In genomic region chr3:99503350-99503749, GRCh38 we compare ENCODE assay signal across 17 cellular contexts.
DNase-seq lines count a peak whose midpoint lies in the region; ATAC-seq and TF ChIP-seq lines count a peak whose summit lies in the region.
"Had no signal": no experiment of that assay in that cellular context is flagged by ENCODE, and none has a peak within 500 bp of the region (broad histone marks: within the 10 kb centered on the region; RNA-seq: fewer than 3 reads in every experiment).

No MANE protein-coding gene starts in this region.

- peaks cover 2 to 4% of the 10 kb centered on the region in 2 donors for H3K4me1 Mint-ChIP-seq in stimulated activated naive B cell treated with anti-CD40 and anti-IgM and Interleukin-4, amounts not matched to agents 10 μg/mL and 1 μg/mL and 100 μg/mL, for 72 hours

- H3K36me3 Mint-ChIP-seq in stimulated activated naive B cell treated with anti-CD40 and anti-IgM and Interleukin-4, amounts not matched to agents 10 μg/mL and 1 μg/mL and 100 μg/mL, for 72 hours, result no peaks in the 10 kb centered on the region
- H3K36me3 Mint-ChIP-seq: activated CD4-positive, alpha-beta memory T cell treated with anti-CD3 and anti-CD28 coated beads for 36 hours had no signal

- H3K36me3 ChIP-seq in ascending aorta (no peaks in the 10 kb centered on the region), psoas muscle (ENCODE audit: insufficient read depth in 1 of 2, low read depth in 1 of 2) (no peaks in the 10 kb centered on the region)
- H3K36me3 ChIP-seq: upper lobe of right lung had no signal

- peak; percentile 35 for ATAC-seq in Right ventricle myocardium superior (ENCODE audit: poor library complexity)
- peak in 1 of 4 donors; percentile 42 for ATAC-seq in psoas muscle
- no peak for ATAC-seq in stimulated activated naive B cell treated with anti-CD40 and anti-IgM and Interleukin-4, amounts not matched to agents 10 μg/mL and 1 μg/mL and 100 μg/mL, for 72 hours (replicated peaks)
- no peak for ATAC-seq in GM18505 (IDR thresholded peaks at IDR 0.05; ENCODE audit: unreplicated experiment)
- ATAC-seq: activated T-helper 17 cell treated with anti-CD3 and anti-CD28 coated beads, Interleukin-2, amount 50 U/mL, for 72 hours; upper lobe of right lung had no signal

- H3K9me3 ChIP-seq in ascending aorta, result no peaks in the 10 kb centered on the region
- H3K9me3 ChIP-seq in psoas muscle, result no peaks in the 10 kb centered on the region
- H3K9me3 ChIP-seq: upper lobe of right lung had no signal

- DNase-seq in EL, result peak; percentile 27
- no peak for DNase-seq in ascending aorta (ENCODE audit: low spot score in 2 of 2)
- DNase-seq in Right ventricle myocardium superior, result no peak
- peak; percentile 19 to 48 for DNase-seq in psoas muscle
- DNase-seq in stimulated activated naive B cell treated with anti-CD40 and anti-IgM and Interleukin-4, amounts not matched to agents 10 μg/mL and 1 μg/mL and 100 μg/mL, for 72 hours, result no peak
- no peak for DNase-seq in NCI-H128 (lab: John Stamatoyannopoulos, UW; ENCODE audit: unreplicated experiment)
- DNase-seq in OCI-M2 (lab: John Stamatoyannopoulos, UW; ENCODE audit: unreplicated experiment), result no peak
- DNase-seq: activated CD4-positive, alpha-beta memory T cell treated with anti-CD3 and anti-CD28 coated beads for 36 hours; AML-193; DMS153; endodermal cell; hippocampal formation; NCI-H146; NCI-H526 treated with DMSO at 0.1 percent for 48 hours; upper lobe of right lung had no signal

- intact Hi-C loops in ascending aorta (cut with DNase I) (loop anchor here (5.0 kb wide), 1 partner anchor 34 kb away; no protein-coding TSS in a partner anchor), Right ventricle myocardium superior (cut with DNase I) (loop anchor here (5.0 kb wide), 1 partner anchor 249 kb away; no protein-coding TSS in a partner anchor), psoas muscle (cut with DNase I) (loop anchor here in 1 of 2 donors (10.0 kb wide), 1 partner anchor 251 kb away; no protein-coding TSS in a partner anchor)

- peaks cover 10 to 51% of the 10 kb centered on the region in 2 donors for H3K4me1 ChIP-seq in ascending aorta
- no peaks in the 10 kb centered on the region for H3K4me1 ChIP-seq in psoas muscle

- H3K27ac Mint-ChIP-seq in stimulated activated naive B cell treated with anti-CD40 and anti-IgM and Interleukin-4, amounts not matched to agents 10 μg/mL and 1 μg/mL and 100 μg/mL, for 72 hours, result no peak overlapping the region
- H3K27ac Mint-ChIP-seq: activated CD4-positive, alpha-beta memory T cell treated with anti-CD3 and anti-CD28 coated beads for 36 hours; activated T-helper 17 cell treated with anti-CD3 and anti-CD28 coated beads, Interleukin-2, amount 50 U/mL, for 72 hours; endodermal cell had no signal

- TF ChIP-seq POLR2A in GM18505 (IDR thresholded peaks at IDR 0.05; ENCODE audit: borderline replicate concordance, extremely low read depth, insufficient read depth, insufficient read length), result no peak

- H3K27me3 Mint-ChIP-seq in stimulated activated naive B cell treated with anti-CD40 and anti-IgM and Interleukin-4, amounts not matched to agents 10 μg/mL and 1 μg/mL and 100 μg/mL, for 72 hours, result no peaks in the 10 kb centered on the region
- H3K27me3 Mint-ChIP-seq: activated CD4-positive, alpha-beta memory T cell treated with anti-CD3 and anti-CD28 coated beads for 36 hours; activated T-helper 17 cell treated with anti-CD3 and anti-CD28 coated beads, Interleukin-2, amount 50 U/mL, for 72 hours had no signal

- peak overlapping the region; percentile 72 to 87 for H3K27ac ChIP-seq in ascending aorta
- no peak overlapping the region for H3K27ac ChIP-seq in psoas muscle
- H3K27ac ChIP-seq: upper lobe of right lung had no signal

- TF ChIP-seq CTCF in ascending aorta (IDR thresholded peaks at IDR 0.05) (no peak), psoas muscle (IDR thresholded peaks at IDR 0.05) (no peak)

- no peak overlapping the region for H3K4me3 Mint-ChIP-seq in stimulated activated naive B cell treated with anti-CD40 and anti-IgM and Interleukin-4, amounts not matched to agents 10 μg/mL and 1 μg/mL and 100 μg/mL, for 72 hours
- H3K4me3 Mint-ChIP-seq: activated CD4-positive, alpha-beta memory T cell treated with anti-CD3 and anti-CD28 coated beads for 36 hours; activated T-helper 17 cell treated with anti-CD3 and anti-CD28 coated beads, Interleukin-2, amount 50 U/mL, for 72 hours; endodermal cell had no signal

- 62 to 80% (median 79%) methylated on average over 3 of the region's 3 CpGs for WGBS in psoas muscle, 3 donors

- H3K9me3 Mint-ChIP-seq in stimulated activated naive B cell treated with anti-CD40 and anti-IgM and Interleukin-4, amounts not matched to agents 10 μg/mL and 1 μg/mL and 100 μg/mL, for 72 hours, result no peaks in the 10 kb centered on the region
- H3K9me3 Mint-ChIP-seq: activated CD4-positive, alpha-beta memory T cell treated with anti-CD3 and anti-CD28 coated beads for 36 hours; activated T-helper 17 cell treated with anti-CD3 and anti-CD28 coated beads, Interleukin-2, amount 50 U/mL, for 72 hours; endodermal cell had no signal

- H3K4me3 ChIP-seq in ascending aorta, result no peak overlapping the region
- no peak overlapping the region for H3K4me3 ChIP-seq in psoas muscle
- H3K4me3 ChIP-seq: upper lobe of right lung had no signal

- H3K27me3 ChIP-seq in ascending aorta, result no peaks in the 10 kb centered on the region
- H3K27me3 ChIP-seq in psoas muscle (ENCODE audit: insufficient read depth in 3 of 3, low read length in 2 of 3), result no peaks in the 10 kb centered on the region
- H3K27me3 ChIP-seq: upper lobe of right lung had no signal

Comparison
In these comparisons a context has a peak if more than half of its experiments do, and no peak if none do; other contexts are left out.
1. DNase-seq: peak in EL (single experiment) and psoas muscle (2 of 2); none in ascending aorta (0 of 2), Right ventricle myocardium superior (single experiment), stimulated activated naive B cell treated with anti-CD40 and anti-IgM and Interleukin-4, amounts not matched to agents 10 μg/mL and 1 μg/mL and 100 μg/mL, for 72 hours (single experiment), NCI-H128 (single experiment) and OCI-M2 (single experiment).